29 cellular contexts compared by ENCODE assay signal in the genomic region with DNA sequence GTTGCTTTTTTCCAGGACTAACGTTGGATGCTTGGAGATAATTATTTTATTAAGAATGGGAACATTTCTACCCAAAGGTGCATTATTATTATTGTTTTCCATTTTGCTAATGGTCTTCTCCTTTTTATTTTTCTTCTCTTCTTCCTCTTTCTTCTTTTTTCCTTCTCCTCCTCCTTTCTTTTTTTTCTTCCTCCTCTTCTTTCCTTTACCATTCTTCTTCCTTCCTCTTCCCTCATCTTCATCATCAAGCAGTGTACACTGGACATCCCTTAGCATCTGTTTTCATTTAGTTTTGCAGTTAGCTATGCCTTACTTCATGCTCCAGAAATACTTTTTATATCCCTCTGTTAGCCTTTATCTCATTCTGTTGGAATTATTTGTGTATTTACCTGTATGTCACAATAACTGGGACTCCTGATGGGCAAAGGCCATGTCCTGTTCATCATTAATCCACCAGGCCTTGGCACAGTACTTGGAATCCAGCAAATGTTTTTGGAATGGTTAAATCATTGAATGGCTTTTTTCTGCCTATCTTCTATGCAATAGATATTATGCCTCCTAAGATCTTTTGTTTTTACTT.
"Had no signal": no experiment of that assay in that cellular context is flagged by ENCODE, and none has a peak within 500 bp of the region (broad histone marks: within the 10 kb centered on the region; RNA-seq: fewer than 3 reads in every experiment).

No MANE protein-coding gene starts in this region.

- H3K27me3 Mint-ChIP-seq: activated CD4-positive, alpha-beta T cell treated with anti-CD3 and anti-CD28 coated beads for 36 hours; activated CD8-positive, alpha-beta memory T cell treated with anti-CD3 and anti-CD28 coated beads, Interleukin-2, amount 10 ng/mL, durations not matched to agents 7 days and 5 days; activated naive CD8-positive, alpha-beta T cell treated with anti-CD3 and anti-CD28 coated beads for 36 hours; brain had no signal

- H3K27me3 ChIP-seq: ascending aorta, cardiac muscle cell, colonic mucosa, neural progenitor cell had no signal

- H3K4me3 ChIP-seq: ascending aorta, cardiac muscle cell, colonic mucosa, lower lobe of right lung, neural progenitor cell had no signal

- H3K27ac Mint-ChIP-seq: activated CD4-positive, alpha-beta T cell treated with anti-CD3 and anti-CD28 coated beads for 36 hours; activated CD8-positive, alpha-beta memory T cell treated with anti-CD3 and anti-CD28 coated beads, Interleukin-2, amount 10 ng/mL, durations not matched to agents 7 days and 5 days; activated CD8-positive, alpha-beta T cell treated with anti-CD3 and anti-CD28 coated beads, Interleukin-2, amount 10 ng/mL, durations not matched to agents 7 days and 5 days; activated naive CD8-positive, alpha-beta T cell treated with anti-CD3 and anti-CD28 coated beads for 36 hours; activated T-cell treated with anti-CD3 and anti-CD28 coated beads, Interleukin-2, amount 50 U/mL, for 72 hours; brain; natural killer cell; neural progenitor cell had no signal

- H3K36me3 ChIP-seq: ascending aorta, cardiac muscle cell, colonic mucosa, lower lobe of right lung, neural progenitor cell had no signal

- FAIRE-seq: frontal cortex, keratinocyte, urothelium cell line had no signal

- H3K27ac ChIP-seq: ascending aorta, cardiac muscle cell, colonic mucosa, epithelial cell of prostate, lower lobe of right lung, neural progenitor cell had no signal

- DNase-seq: activated CD4-positive, alpha-beta T cell treated with anti-CD3 and anti-CD28 coated beads for 36 hours; activated CD4-positive, CD25-positive, alpha-beta regulatory T cell; activated CD8-positive, alpha-beta memory T cell treated with anti-CD3 and anti-CD28 coated beads, Interleukin-2, amount 10 ng/mL, durations not matched to agents 7 days and 5 days; activated CD8-positive, alpha-beta T cell treated with anti-CD3 and anti-CD28 coated beads, Interleukin-2, amount 10 ng/mL, durations not matched to agents 7 days and 5 days; activated effector memory CD4-positive, alpha-beta T cell treated with Interleukin-2 at 50 U/mL for 16 hours; activated naive CD4-positive, alpha-beta T cell treated with Interleukin-2 at 50 U/mL for 16 hours; activated naive CD8-positive, alpha-beta T cell treated with anti-CD3 and anti-CD28 coated beads for 36 hours; activated T-cell treated with anti-CD3 and anti-CD28 coated beads for 4 hours; activated T-cell treated with anti-CD3 and anti-CD28 coated beads, Interleukin-2, amount 50 U/mL, for 72 hours; cerebellar nuclear complex; colonic mucosa; effector CD8-positive, alpha-beta T cell; left colon; lower lobe of right lung; mesenchymal stem cell; natural killer cell; occipital lobe; right cardiac atrium; stimulated activated CD4-positive, alpha-beta T cell treated with anti-CD3 and anti-CD28 coated beads, Interleukin-2, amount 100 ng/mL, for 48 hours; stimulated activated naive CD4-positive, alpha-beta T cell treated with Interleukin-2 at 50 U/mL for 16 hours; trophoblast cell had no signal

- H3K4me1 ChIP-seq: ascending aorta, colonic mucosa, lower lobe of right lung had no signal

- ATAC-seq: activated CD4-positive, alpha-beta T cell treated with anti-CD3 and anti-CD28 coated beads for 36 hours; activated CD8-positive, alpha-beta memory T cell treated with anti-CD3 and anti-CD28 coated beads, Interleukin-2, amount 10 ng/mL, durations not matched to agents 7 days and 5 days; activated CD8-positive, alpha-beta T cell treated with anti-CD3 and anti-CD28 coated beads, Interleukin-2, amount 10 ng/mL, durations not matched to agents 7 days and 5 days; activated T-cell treated with anti-CD3 and anti-CD28 coated beads, Interleukin-2, amount 50 U/mL, for 72 hours; left colon; lower lobe of right lung; natural killer cell; right cardiac atrium had no signal

- H3K4me2 ChIP-seq: neural progenitor cell had no signal

- H3K9ac ChIP-seq: neural progenitor cell had no signal

- H3K9me3 ChIP-seq: colonic mucosa had no signal

- H2AFZ ChIP-seq: neural progenitor cell had no signal

- H3K4me3 Mint-ChIP-seq: activated CD4-positive, alpha-beta T cell treated with anti-CD3 and anti-CD28 coated beads for 36 hours; activated CD8-positive, alpha-beta memory T cell treated with anti-CD3 and anti-CD28 coated beads, Interleukin-2, amount 10 ng/mL, durations not matched to agents 7 days and 5 days; activated CD8-positive, alpha-beta T cell treated with anti-CD3 and anti-CD28 coated beads, Interleukin-2, amount 10 ng/mL, durations not matched to agents 7 days and 5 days; activated naive CD8-positive, alpha-beta T cell treated with anti-CD3 and anti-CD28 coated beads for 36 hours; activated T-cell treated with anti-CD3 and anti-CD28 coated beads, Interleukin-2, amount 50 U/mL, for 72 hours; brain; natural killer cell; neural progenitor cell had no signal

- H3K4me1 Mint-ChIP-seq: activated CD8-positive, alpha-beta memory T cell treated with anti-CD3 and anti-CD28 coated beads, Interleukin-2, amount 10 ng/mL, durations not matched to agents 7 days and 5 days; natural killer cell had no signal
